25 cellular contexts compared by ENCODE assay signal in genomic region chr7:12727455-12728191, GRCh38. TPM values are rescaled to one million over a fixed set of nuclear protein-coding genes. Genes with fewer than 3 reads are reported as not detected.
DNase-seq lines count a peak whose midpoint lies in the region; ATAC-seq and TF ChIP-seq lines count a peak whose summit lies in the region.
"Had no signal": no experiment of that assay in that cellular context is flagged by ENCODE, and none has a peak within 500 bp of the region (broad histone marks: within the 10 kb centered on the region; RNA-seq: fewer than 3 reads in every experiment).

No MANE protein-coding gene starts in this region.

- DNase-seq in Daoy (ENCODE audit: low read depth) (peak; percentile 17), left ventricle myocardium superior (no peak), H7 (no peak)
- DNase-seq in activated CD4-positive, CD25-positive, alpha-beta regulatory T cell (lab: John Stamatoyannopoulos, UW): no peak
- DNase-seq: activated CD4-positive, alpha-beta memory T cell treated with anti-CD3 and anti-CD28 coated beads for 36 hours; activated naive CD4-positive, alpha-beta T cell treated with anti-CD3 and anti-CD28 coated beads, Interleukin-2, amount 10 ng/mL, durations not matched to agents 7 days and 5 days; activated T-cell treated with anti-CD3 and anti-CD28 coated beads, Interleukin-2, amount 50 U/mL, for 1 hour; anterior cingulate cortex; CD4-positive, alpha-beta T cell; DMS79; hippocampal formation; Karpas-422; NCI-H526 treated with DMSO at 0.1 percent for 48 hours; SIG-M5; stimulated activated CD4-positive, alpha-beta T cell treated with anti-CD3 and anti-CD28 coated beads, Interleukin-12 subunit alpha, Interleukin-12 subunit beta, amount 100 ng/mL, for 4 hours; stimulated activated CD8-positive, alpha-beta memory T cell treated with anti-CD3 and anti-CD28 coated beads, Interleukin-4, amount 100 ng/mL, for 48 hours; T-helper 2 cell; uterus had no signal

- no peak overlapping the region for H3K4me2 ChIP-seq in parathyroid adenoma (ENCODE audit: low read length)

- no peak overlapping the region for H3K4me3 ChIP-seq in parathyroid adenoma (ENCODE audit: low read depth, low read length)
- H3K4me3 ChIP-seq in H7 (ENCODE audit: insufficient read depth, low read depth, low read length): no peak overlapping the region
- H3K4me3 ChIP-seq: uterus had no signal

- intact Hi-C loops in left ventricle myocardium superior (cut with micrococcal nuclease): no loop called here

- H3K4me3 Mint-ChIP-seq in brain: no peak overlapping the region
- H3K4me3 Mint-ChIP-seq: activated CD4-positive, alpha-beta memory T cell treated with anti-CD3 and anti-CD28 coated beads for 36 hours; activated naive CD4-positive, alpha-beta T cell treated with anti-CD3 and anti-CD28 coated beads, Interleukin-2, amount 10 ng/mL, durations not matched to agents 7 days and 5 days; CD4-positive, alpha-beta T cell; memory B cell; natural killer cell treated with Interleukin-12 subunit alpha and Interleukin-12 subunit beta and Interleukin-15 and Interleukin-18, amount 100 ng/mL, for 72 hours had no signal

- H3K4me1 ChIP-seq in parathyroid adenoma: no peaks in the 10 kb centered on the region

- H3K4me1 Mint-ChIP-seq in brain: peaks cover 38% of the 10 kb centered on the region

- H3K36me3 ChIP-seq in parathyroid adenoma (ENCODE audit: control insufficient read depth, insufficient read depth, low read length) (no peaks in the 10 kb centered on the region), H7 (replicated peaks; ENCODE audit: control insufficient read depth, insufficient read depth, low read length) (no peaks in the 10 kb centered on the region)
- H3K36me3 ChIP-seq: uterus, WERI-Rb-1 had no signal

- H3K27ac ChIP-seq in parathyroid adenoma: peak overlapping the region; percentile 20
- H3K27ac ChIP-seq: WERI-Rb-1 had no signal

- TF ChIP-seq CTCF in brain (conservative IDR thresholded peaks at IDR 0.05) (no peak), parathyroid adenoma (IDR thresholded peaks at IDR 0.05) (no peak)

- peak overlapping the region in 3 of 5 experiments; percentile 6 to 26 (median 13) for H3K27ac Mint-ChIP-seq in brain
- H3K27ac Mint-ChIP-seq: activated CD4-positive, alpha-beta memory T cell treated with anti-CD3 and anti-CD28 coated beads for 36 hours; activated naive CD4-positive, alpha-beta T cell treated with anti-CD3 and anti-CD28 coated beads, Interleukin-2, amount 10 ng/mL, durations not matched to agents 7 days and 5 days; CD4-positive, alpha-beta T cell; memory B cell; natural killer cell treated with Interleukin-12 subunit alpha and Interleukin-12 subunit beta and Interleukin-15 and Interleukin-18, amount 100 ng/mL, for 72 hours had no signal

- H2AFZ ChIP-seq in parathyroid adenoma: no peak overlapping the region

- H3K9ac ChIP-seq in parathyroid adenoma: no peak overlapping the region

- H3K9me3 ChIP-seq in parathyroid adenoma (ENCODE audit: control insufficient read depth, low read length): no peaks in the 10 kb centered on the region
- H3K9me3 ChIP-seq: uterus had no signal

- H3K27me3 Mint-ChIP-seq in brain: peaks cover 3% of the 10 kb centered on the region
- H3K27me3 Mint-ChIP-seq: activated CD4-positive, alpha-beta memory T cell treated with anti-CD3 and anti-CD28 coated beads for 36 hours; CD4-positive, alpha-beta T cell; natural killer cell treated with Interleukin-12 subunit alpha and Interleukin-12 subunit beta and Interleukin-15 and Interleukin-18, amount 100 ng/mL, for 72 hours had no signal

- no peaks in the 10 kb centered on the region for H3K36me3 Mint-ChIP-seq in brain
- H3K36me3 Mint-ChIP-seq: activated CD4-positive, alpha-beta memory T cell treated with anti-CD3 and anti-CD28 coated beads for 36 hours; activated naive CD4-positive, alpha-beta T cell treated with anti-CD3 and anti-CD28 coated beads, Interleukin-2, amount 10 ng/mL, durations not matched to agents 7 days and 5 days; memory B cell; natural killer cell treated with Interleukin-12 subunit alpha and Interleukin-12 subunit beta and Interleukin-15 and Interleukin-18, amount 100 ng/mL, for 72 hours had no signal

- ATAC-seq in left ventricle myocardium superior (peak; percentile 44), HG03045 (IDR thresholded peaks at IDR 0.05; ENCODE audit: unreplicated experiment) (no peak), HG02623 (IDR thresholded peaks at IDR 0.05; ENCODE audit: unreplicated experiment) (no peak)
- ATAC-seq: natural killer cell treated with Interleukin-12 subunit alpha and Interleukin-12 subunit beta and Interleukin-15 and Interleukin-18, amount 100 ng/mL, for 72 hours had no signal

- H3K27me3 ChIP-seq in parathyroid adenoma (ENCODE audit: control insufficient read depth, insufficient read depth, low read length) (no peaks in the 10 kb centered on the region), H7 (ENCODE audit: control insufficient read depth, insufficient read depth, low read length) (no peaks in the 10 kb centered on the region)
- H3K27me3 ChIP-seq: uterus had no signal

- no peaks in the 10 kb centered on the region for H3K79me2 ChIP-seq in parathyroid adenoma

- H3K9me3 Mint-ChIP-seq in brain: no peaks in the 10 kb centered on the region
- H3K9me3 Mint-ChIP-seq: activated CD4-positive, alpha-beta memory T cell treated with anti-CD3 and anti-CD28 coated beads for 36 hours; activated naive CD4-positive, alpha-beta T cell treated with anti-CD3 and anti-CD28 coated beads, Interleukin-2, amount 10 ng/mL, durations not matched to agents 7 days and 5 days; CD4-positive, alpha-beta T cell; memory B cell; natural killer cell treated with Interleukin-12 subunit alpha and Interleukin-12 subunit beta and Interleukin-15 and Interleukin-18, amount 100 ng/mL, for 72 hours had no signal

RNA-seq across cellular contexts. Expression of gene ARL4A, which starts 40.2 kb away (rescaled TPM):
- 27.2 and 38.5 TPM in 2 replicates for total RNA-seq in Daoy (2014; rRNA removed; shearing (Covaris generic))
- polyA plus RNA-seq in brain (ENCODE audit: insufficient read depth, low read depth, low replicate concordance): 9.9 TPM
- total RNA-seq in left ventricle myocardium superior: 14.3 TPM
- 25.3 and 28.5 TPM in 2 replicates for total RNA-seq in H7 (2014; rRNA removed; shearing (Covaris generic))
